Comparison of ENCODE assay signal across 8 cellular contexts in genomic region chr1:154962238-154962678, GRCh38. TPM values are rescaled to one million over a fixed set of nuclear protein-coding genes. Genes with fewer than 3 reads are reported as not detected.
DNase-seq lines count a peak whose midpoint lies in the region; ATAC-seq and TF ChIP-seq lines count a peak whose summit lies in the region.

No MANE protein-coding gene starts in this region.

- H3K4me3 ChIP-seq in sigmoid colon = peak overlapping the region; percentile 69 to 98 (median 92)

- CTCF ChIA-PET in activated CD8-positive, alpha-beta T cell treated with anti-CD3 and anti-CD28 coated beads for 36 hours (lab: Charles Lee) = interaction anchor here (1.1 to 2.4 kb wide), 16 partner anchors 9 to 123 kb away, joined by 3 to 30 read pairs (median 6); partner anchors contain the start of genes ADAM15, CKS1B, FLAD1 and PMVK

- peaks cover 28% of the 10 kb centered on the region for H3K4me1 Mint-ChIP-seq in activated CD8-positive, alpha-beta T cell treated with anti-CD3 and anti-CD28 coated beads for 36 hours (ENCODE audit: low read depth)

- peak; percentile 11 for ATAC-seq in HG03342 (IDR thresholded peaks at IDR 0.05; ENCODE audit: unreplicated experiment)
- peak; percentile 11 for ATAC-seq in activated CD8-positive, alpha-beta T cell treated with anti-CD3 and anti-CD28 coated beads for 36 hours
- ATAC-seq in left cardiac atrium = peak; percentile 11 to 24

- peaks cover 0 to 38% (median 32%) of the 10 kb centered on the region in 4 donors for H3K4me1 ChIP-seq in sigmoid colon

- POLR2A ChIA-PET in activated CD8-positive, alpha-beta T cell treated with anti-CD3 and anti-CD28 coated beads for 36 hours (lab: Charles Lee) = interaction anchor here (0.6 to 3.7 kb wide), 7 partner anchors 10 to 55 kb away, joined by 3 to 55 read pairs (median 7); partner anchors contain the start of genes CKS1B, PMVK and SHC1

- no peaks in the 10 kb centered on the region for H3K27me3 ChIP-seq in sigmoid colon

- TF ChIP-seq CTCF in activated CD8-positive, alpha-beta T cell treated with anti-CD3 and anti-CD28 coated beads for 36 hours (IDR thresholded peaks at IDR 0.05) = no peak
- TF ChIP-seq CTCF in sigmoid colon (IDR thresholded peaks at IDR 0.05) = no peak

- no peaks in the 10 kb centered on the region for H3K27me3 Mint-ChIP-seq in activated CD8-positive, alpha-beta T cell treated with anti-CD3 and anti-CD28 coated beads for 36 hours

- peak; percentile 46 for DNase-seq in NCI-H2171 treated with DMSO at 0.1 percent for 48 hours (lab: John Stamatoyannopoulos, UW)
- DNase-seq in NCI-H2171 (lab: John Stamatoyannopoulos, UW) = no peak
- DNase-seq in activated CD8-positive, alpha-beta T cell treated with anti-CD3 and anti-CD28 coated beads for 36 hours = peak; percentile 40
- DNase-seq in left cardiac atrium = no peak
- DNase-seq in sigmoid colon = no peak
- no peak for DNase-seq in middle frontal gyrus (ENCODE audit: extremely low spot score, low spot score)
- DNase-seq in DMS79 (lab: John Stamatoyannopoulos, UW) = no peak

- H3K9me3 Mint-ChIP-seq in activated CD8-positive, alpha-beta T cell treated with anti-CD3 and anti-CD28 coated beads for 36 hours = no peaks in the 10 kb centered on the region

- 3 to 4% methylated on average over 16 of the region's 16 CpGs for WGBS in sigmoid colon, 2 donors

- no peak for TF ChIP-seq EP300 in sigmoid colon (IDR thresholded peaks at IDR 0.05)

- peak overlapping the region; percentile 94 to 99 (median 96) for H3K27ac ChIP-seq in sigmoid colon

- peaks cover 37% of the 10 kb centered on the region for H3K36me3 Mint-ChIP-seq in activated CD8-positive, alpha-beta T cell treated with anti-CD3 and anti-CD28 coated beads for 36 hours (ENCODE audit: low read depth)

- TF ChIP-seq POLR2A in sigmoid colon (IDR thresholded peaks at IDR 0.05) = no peak

- intact Hi-C loops in activated CD8-positive, alpha-beta T cell treated with anti-CD3 and anti-CD28 coated beads for 36 hours (cut with micrococcal nuclease) = loop anchor here (5.0 kb wide), 1 partner anchor 35 kb away; no protein-coding TSS in a partner anchor
- intact Hi-C loops in left cardiac atrium (cut with DNase I) (loop anchor here in 1 of 2 donors (5.0 kb wide), 2 partner anchors 50 to 100 kb away; partner anchors contain the start of gene EFNA4), sigmoid colon (cut with DNase I) (loop anchor here (5.0 kb wide), 1 partner anchor 35 kb away; no protein-coding TSS in a partner anchor)

- peaks cover 23 to 62% (median 48%) of the 10 kb centered on the region in 4 donors for H3K36me3 ChIP-seq in sigmoid colon

- H3K4me3 Mint-ChIP-seq in activated CD8-positive, alpha-beta T cell treated with anti-CD3 and anti-CD28 coated beads for 36 hours = peak overlapping the region; percentile 90

- no peaks in the 10 kb centered on the region for H3K9me3 ChIP-seq in sigmoid colon

- H3K27ac Mint-ChIP-seq in activated CD8-positive, alpha-beta T cell treated with anti-CD3 and anti-CD28 coated beads for 36 hours = peak overlapping the region; percentile 94

RNA-seq across cellular contexts. Expression of gene PYGO2, which starts 0.7 kb away (rescaled TPM):
- 10 to 100 TPM; 21.2 to 21.8 TPM for total RNA-seq in activated CD8-positive, alpha-beta T cell treated with anti-CD3 and anti-CD28 coated beads for 36 hours
- 10 to 100 TPM; 15.3 to 15.8 TPM for total RNA-seq in left cardiac atrium
- 10 to 100 TPM; 15.0 to 23.3 (median 16.6) TPM for total RNA-seq in sigmoid colon
- 10 to 100 TPM; 13.6 to 26.9 (median 16.8) TPM for polyA plus RNA-seq in sigmoid colon

RNA-seq across cellular contexts. Expression of gene PBXIP1, which starts 6.4 kb away (rescaled TPM):
- total RNA-seq in activated CD8-positive, alpha-beta T cell treated with anti-CD3 and anti-CD28 coated beads for 36 hours = 10 to 100 TPM; 17.7 to 19.4 TPM
- 10 to 100 TPM; 58.8 to 69.7 TPM for total RNA-seq in left cardiac atrium
- 100 to 1,000 TPM; 178 to 251 (median 201) TPM for total RNA-seq in sigmoid colon
- 10 to 100 TPM in 2 of 3 donors, 1 to 10 TPM in 1; 8.3 to 66.2 (median 13.2) TPM for polyA plus RNA-seq in sigmoid colon

RNA-seq across cellular contexts. Expression of gene SHC1, which starts 8.3 kb away (rescaled TPM):
- 10 to 100 TPM; 32.3 to 34.2 TPM for total RNA-seq in activated CD8-positive, alpha-beta T cell treated with anti-CD3 and anti-CD28 coated beads for 36 hours
- 100 to 1,000 TPM in 1 of 2 donors, 10 to 100 TPM in 1; 88.7 to 102 TPM for total RNA-seq in left cardiac atrium
- 10 to 100 TPM; 49.2 to 80.4 (median 57.0) TPM for total RNA-seq in sigmoid colon
- polyA plus RNA-seq in sigmoid colon = 10 to 100 TPM; 58.5 to 75.2 (median 63.1) TPM

RNA-seq across cellular contexts. Expression of gene CKS1B, which starts 12.2 kb away (rescaled TPM):
- 100 to 1,000 TPM; 172 to 173 TPM for total RNA-seq in activated CD8-positive, alpha-beta T cell treated with anti-CD3 and anti-CD28 coated beads for 36 hours
- total RNA-seq in left cardiac atrium (10 to 100 TPM; 26.9 to 33.8 TPM), sigmoid colon (10 to 100 TPM; 10.2 to 35.7 (median 25.7) TPM)
- polyA plus RNA-seq in sigmoid colon = 100 to 1,000 TPM in 1 of 3 donors, 10 to 100 TPM in 2; 73.3 to 104 (median 95.5) TPM

RNA-seq across cellular contexts. Expression of gene FLAD1, which starts 20.9 kb away (rescaled TPM):
- 10 to 100 TPM; 31.5 to 32.9 TPM for total RNA-seq in activated CD8-positive, alpha-beta T cell treated with anti-CD3 and anti-CD28 coated beads for 36 hours
- total RNA-seq in left cardiac atrium (10 to 100 TPM; 25.9 to 30.8 TPM), sigmoid colon (10 to 100 TPM; 17.5 to 22.8 (median 18.5) TPM)
- 10 to 100 TPM; 24.6 to 36.5 (median 27.7) TPM for polyA plus RNA-seq in sigmoid colon

Comparison
In these comparisons a context has a peak if more than half of its experiments do, and no peak if none do; other contexts are left out.
1. DNase-seq: peak in NCI-H2171 treated with DMSO at 0.1 percent for 48 hours (single experiment) and activated CD8-positive, alpha-beta T cell treated with anti-CD3 and anti-CD28 coated beads for 36 hours (single experiment); none in NCI-H2171 (single experiment), left cardiac atrium (single experiment), sigmoid colon (single experiment), middle frontal gyrus (single experiment) and DMS79 (single experiment).
2. Peak in every context shown above with its lines, with median percentiles within 50 percentile points of each other: ATAC-seq.